ENCODE assay signal across 34 cellular contexts in genomic region chr5:58595952-58596351, GRCh38. TPM values are rescaled to one million over a fixed set of nuclear protein-coding genes. Genes with fewer than 3 reads are reported as not detected.
"Had no signal": no experiment of that assay in that cellular context is flagged by ENCODE, and none has a peak within 500 bp of the region (broad histone marks: within the 10 kb centered on the region; RNA-seq: fewer than 3 reads in every experiment).

No MANE protein-coding gene starts in this region.

- H3K27ac Mint-ChIP-seq: activated B cell treated with CpG ODN at 0.5 μM for 24 hours; activated naive CD8-positive, alpha-beta T cell treated with anti-CD3 and anti-CD28 coated beads for 36 hours; activated naive CD8-positive, alpha-beta T cell treated with anti-CD3 and anti-CD28 coated beads, Interleukin-2, amount 50 U/mL, for 24 hours; activated T-cell treated with anti-CD3 and anti-CD28 coated beads, Interleukin-2, amount 50 U/mL, for 24 hours; activated T-cell treated with anti-CD3 and anti-CD28 coated beads, Interleukin-2, amount 50 U/mL, for 72 hours; effector memory CD8-positive, alpha-beta T cell; T-helper 17 cell; T-helper 2 cell treated with Interferon-gamma antibody and Interleukin-4, amounts not matched to agents 5 μg/mL and 100 μg/mL, for 36 hours had no signal

- ATAC-seq: activated CD4-positive, CD25-positive, alpha-beta regulatory T cell treated with anti-CD3 and anti-CD28 coated beads, Interleukin-2, amount 50 U/mL, for 24 hours; activated naive CD8-positive, alpha-beta T cell treated with anti-CD3 and anti-CD28 coated beads, Interleukin-2, amount 50 U/mL, for 24 hours; body of pancreas; effector memory CD8-positive, alpha-beta T cell; foreskin keratinocyte; gastrocnemius medialis; heart left ventricle; T-helper 17 cell had no signal

- H3K27me3 Mint-ChIP-seq: activated naive CD8-positive, alpha-beta T cell treated with anti-CD3 and anti-CD28 coated beads for 36 hours; effector memory CD8-positive, alpha-beta T cell had no signal

- DNase-seq: activated B cell treated with CpG ODN at 0.5 μM for 24 hours; activated CD4-positive, alpha-beta T cell treated with anti-CD3 and anti-CD28 coated beads for 4 hours; activated CD4-positive, alpha-beta T cell treated with anti-CD3 and anti-CD28 coated beads, Interleukin-2, amount 50 U/mL, for 1 hour; activated CD4-positive, alpha-beta T cell treated with anti-CD3 and anti-CD28 coated beads, Interleukin-2, amount 50 U/mL, for 48 hours; activated CD8-positive, alpha-beta memory T cell treated with anti-CD3 and anti-CD28 coated beads, Interleukin-2, amount 50 U/mL, for 48 hours; activated gamma-delta T cell; activated naive CD4-positive, alpha-beta T cell; activated naive CD4-positive, alpha-beta T cell treated with anti-CD3 and anti-CD28 coated beads, Interleukin-2, amount 50 U/mL, for 16 hours; activated naive CD8-positive, alpha-beta T cell treated with anti-CD3 and anti-CD28 coated beads for 36 hours; activated naive CD8-positive, alpha-beta T cell treated with anti-CD3 and anti-CD28 coated beads, Interleukin-2, amount 50 U/mL, for 24 hours; activated T-cell treated with anti-CD3 and anti-CD28 coated beads for 4 hours; activated T-cell treated with anti-CD3 and anti-CD28 coated beads, Interleukin-2, amount 50 U/mL, for 24 hours; activated T-cell treated with anti-CD3 and anti-CD28 coated beads, Interleukin-2, amount 50 U/mL, for 72 hours; adrenal gland; amygdala; aorta; body of pancreas; caudate nucleus; cortex of kidney; dermis blood vessel endothelial cell; effector CD4-positive, alpha-beta T cell; effector memory CD8-positive, alpha-beta T cell; erythroblast; foreskin keratinocyte; gastrocnemius medialis; glutamatergic neuron; heart left ventricle; T-helper 1 cell; T-helper 17 cell; T1000; WERI-Rb-1 had no signal

- H3K9me3 Mint-ChIP-seq: activated B cell treated with CpG ODN at 0.5 μM for 24 hours; activated naive CD8-positive, alpha-beta T cell treated with anti-CD3 and anti-CD28 coated beads, Interleukin-2, amount 50 U/mL, for 24 hours; activated T-cell treated with anti-CD3 and anti-CD28 coated beads, Interleukin-2, amount 50 U/mL, for 24 hours; activated T-cell treated with anti-CD3 and anti-CD28 coated beads, Interleukin-2, amount 50 U/mL, for 72 hours; effector memory CD8-positive, alpha-beta T cell; T-helper 2 cell treated with Interferon-gamma antibody and Interleukin-4, amounts not matched to agents 5 μg/mL and 100 μg/mL, for 36 hours had no signal

- H3K4me1 Mint-ChIP-seq: activated naive CD8-positive, alpha-beta T cell treated with anti-CD3 and anti-CD28 coated beads for 36 hours; activated naive CD8-positive, alpha-beta T cell treated with anti-CD3 and anti-CD28 coated beads, Interleukin-2, amount 50 U/mL, for 24 hours; T-helper 17 cell had no signal

- H3K4me3 Mint-ChIP-seq: activated B cell treated with CpG ODN at 0.5 μM for 24 hours; activated naive CD8-positive, alpha-beta T cell treated with anti-CD3 and anti-CD28 coated beads for 36 hours; activated naive CD8-positive, alpha-beta T cell treated with anti-CD3 and anti-CD28 coated beads, Interleukin-2, amount 50 U/mL, for 24 hours; activated T-cell treated with anti-CD3 and anti-CD28 coated beads, Interleukin-2, amount 50 U/mL, for 24 hours; activated T-cell treated with anti-CD3 and anti-CD28 coated beads, Interleukin-2, amount 50 U/mL, for 72 hours; effector memory CD8-positive, alpha-beta T cell; T-helper 17 cell; T-helper 2 cell treated with Interferon-gamma antibody and Interleukin-4, amounts not matched to agents 5 μg/mL and 100 μg/mL, for 36 hours had no signal

- H3K36me3 Mint-ChIP-seq: activated naive CD8-positive, alpha-beta T cell treated with anti-CD3 and anti-CD28 coated beads for 36 hours had no signal

RNA-seq across cellular contexts. Expression of gene RAB3C, which starts 13.1 kb away (rescaled TPM):
- total RNA-seq: activated naive CD8-positive, alpha-beta T cell treated with anti-CD3 and anti-CD28 coated beads for 36 hours; activated T-cell treated with anti-CD3 and anti-CD28 coated beads, Interleukin-2, amount 50 U/mL, for 72 hours; chondrocyte; foreskin keratinocyte had no signal
